In the genomic region with DNA sequence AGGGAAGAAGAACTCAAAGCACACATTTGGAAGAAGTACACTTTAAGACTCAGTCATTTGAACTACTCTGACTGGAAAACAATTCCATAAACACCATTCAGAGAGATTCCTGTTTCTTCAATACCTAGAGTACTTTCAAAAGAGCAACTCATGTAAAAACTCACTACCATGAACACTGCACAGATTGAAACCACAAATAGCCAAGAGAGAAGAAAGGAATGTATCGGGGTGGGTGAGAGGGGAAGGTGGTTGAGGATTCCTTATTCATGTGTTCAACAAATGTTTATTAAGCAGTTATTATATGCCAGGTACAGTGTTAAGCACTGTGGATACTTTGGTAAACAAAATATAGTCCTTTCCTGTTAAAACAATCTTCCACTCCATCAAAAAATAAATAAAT, we compare ENCODE assay signal across 17 cellular contexts.
DNase-seq lines count a peak whose midpoint lies in the region; ATAC-seq and TF ChIP-seq lines count a peak whose summit lies in the region.
"Had no signal": no experiment of that assay in that cellular context is flagged by ENCODE, and none has a peak within 500 bp of the region (broad histone marks: within the 10 kb centered on the region; RNA-seq: fewer than 3 reads in every experiment).

No MANE protein-coding gene starts in this region.

- 77% methylated on average over 1 of the region's 1 CpG for WGBS in hepatocyte (ENCODE audit: low lambda C conversion rate, missing lambda C conversion rate)

- no peak for TF ChIP-seq CTCF in hepatocyte (IDR thresholded peaks at IDR 0.05; ENCODE audit: poor library complexity)

- no peaks in the 10 kb centered on the region for H3K36me3 Mint-ChIP-seq in activated CD4-positive, alpha-beta T cell treated with anti-CD3 and anti-CD28 coated beads, Interleukin-2, amount 10 ng/mL, durations not matched to agents 24 days and 14 days (ENCODE audit: low read depth)

- H3K4me1 ChIP-seq in hepatocyte (ENCODE audit: insufficient read depth) = peaks cover 12% of the 10 kb centered on the region

- no peak overlapping the region for H3K27ac Mint-ChIP-seq in activated CD4-positive, alpha-beta T cell treated with anti-CD3 and anti-CD28 coated beads, Interleukin-2, amount 10 ng/mL, durations not matched to agents 24 days and 14 days
- H3K27ac Mint-ChIP-seq: activated T-cell treated with anti-CD3 and anti-CD28 coated beads, Interleukin-2, amount 50 U/mL, for 24 hours had no signal

- H3K27me3 Mint-ChIP-seq in activated CD4-positive, alpha-beta T cell treated with anti-CD3 and anti-CD28 coated beads, Interleukin-2, amount 10 ng/mL, durations not matched to agents 24 days and 14 days = no peaks in the 10 kb centered on the region
- H3K27me3 Mint-ChIP-seq: activated T-cell treated with anti-CD3 and anti-CD28 coated beads, Interleukin-2, amount 50 U/mL, for 24 hours; naive thymus-derived CD8-positive, alpha-beta T cell had no signal

- H3K27ac ChIP-seq in epithelial cell of prostate (peak overlapping the region; percentile 0), hepatocyte (no peak overlapping the region)
- H3K27ac ChIP-seq: KMS-11, tibial nerve had no signal

- peaks cover 20% of the 10 kb centered on the region for H3K4me1 Mint-ChIP-seq in activated CD4-positive, alpha-beta T cell treated with anti-CD3 and anti-CD28 coated beads, Interleukin-2, amount 10 ng/mL, durations not matched to agents 24 days and 14 days

- H2AFZ ChIP-seq in hepatocyte = no peak overlapping the region

- intact Hi-C loops in activated CD4-positive, alpha-beta T cell treated with anti-CD3 and anti-CD28 coated beads, Interleukin-2, amount 10 ng/mL, durations not matched to agents 24 days and 14 days (cut with micrococcal nuclease) = loop anchor here (5.0 kb wide), 1 partner anchor 62 kb away; the partner anchor contains the start of gene NRIP1

- H3K27me3 ChIP-seq in hepatocyte = no peaks in the 10 kb centered on the region
- H3K27me3 ChIP-seq: tibial nerve had no signal

- no peak overlapping the region for H3K4me3 ChIP-seq in hepatocyte
- H3K4me3 ChIP-seq: tibial nerve had no signal

- peaks cover 96% of the 10 kb centered on the region for H3K79me2 ChIP-seq in hepatocyte

- H3K36me3 ChIP-seq in hepatocyte (replicated peaks; ENCODE audit: insufficient read depth, low read depth) = no peaks in the 10 kb centered on the region
- H3K36me3 ChIP-seq: tibial nerve had no signal

- no peak overlapping the region for H3K4me2 ChIP-seq in hepatocyte
- H3K4me2 ChIP-seq: KMS-11, SK-N-SH had no signal

- no peaks in the 10 kb centered on the region for H3K9me2 ChIP-seq in hepatocyte (replicated peaks; ENCODE audit: insufficient read depth)
- H3K9me2 ChIP-seq: SK-N-SH had no signal

- peaks cover 31% of the 10 kb centered on the region for H4K20me1 ChIP-seq in hepatocyte (ENCODE audit: insufficient read depth, poor library complexity, severe bottlenecking)

- ATAC-seq in GM21390 (IDR thresholded peaks at IDR 0.05; ENCODE audit: unreplicated experiment) = no peak
- ATAC-seq: naive thymus-derived CD8-positive, alpha-beta T cell had no signal

- no peak overlapping the region for H3K4me3 Mint-ChIP-seq in activated CD4-positive, alpha-beta T cell treated with anti-CD3 and anti-CD28 coated beads, Interleukin-2, amount 10 ng/mL, durations not matched to agents 24 days and 14 days
- H3K4me3 Mint-ChIP-seq: activated T-cell treated with anti-CD3 and anti-CD28 coated beads, Interleukin-2, amount 50 U/mL, for 24 hours; naive thymus-derived CD8-positive, alpha-beta T cell had no signal

- no peaks in the 10 kb centered on the region for H3K9me3 Mint-ChIP-seq in activated CD4-positive, alpha-beta T cell treated with anti-CD3 and anti-CD28 coated beads, Interleukin-2, amount 10 ng/mL, durations not matched to agents 24 days and 14 days
- H3K9me3 Mint-ChIP-seq: activated T-cell treated with anti-CD3 and anti-CD28 coated beads, Interleukin-2, amount 50 U/mL, for 24 hours; naive thymus-derived CD8-positive, alpha-beta T cell had no signal

- DNase-seq in AG20443 (ENCODE audit: low spot score) (peak; percentile 42), M059J (ENCODE audit: low read depth) (peak; percentile 67), epithelial cell of prostate (ENCODE audit: low read depth, low spot score) (no peak), myocyte (ENCODE audit: low read depth) (peak; percentile 54), cortex of kidney (lab: John Stamatoyannopoulos, UW) (no peak), hepatocyte (ENCODE audit: low spot score) (no peak)
- DNase-seq in activated CD4-positive, alpha-beta T cell treated with anti-CD3 and anti-CD28 coated beads, Interleukin-2, amount 10 ng/mL, durations not matched to agents 24 days and 14 days = no peak
- DNase-seq: activated T-cell treated with anti-CD3 and anti-CD28 coated beads, Interleukin-2, amount 50 U/mL, for 24 hours; DMS 273 treated with DMSO at 0.1 percent for 48 hours; naive thymus-derived CD8-positive, alpha-beta T cell; NCI-H1436 treated with DMSO at 0.1 percent for 48 hours; NCI-H510A; SK-N-SH; stimulated activated CD4-positive, alpha-beta T cell treated with anti-CD3 and anti-CD28 coated beads, Interleukin-2, amount 100 ng/mL, for 48 hours had no signal

- no peaks in the 10 kb centered on the region for H3K9me3 ChIP-seq in hepatocyte (ENCODE audit: low read depth)
- H3K9me3 ChIP-seq: SK-N-SH, tibial nerve had no signal

Comparison
In these comparisons a context has a peak if more than half of its experiments do, and no peak if none do; other contexts are left out.
1. DNase-seq: peak in AG20443 (single experiment), M059J (single experiment) and myocyte (single experiment); none in epithelial cell of prostate (single experiment), activated CD4-positive, alpha-beta T cell treated with anti-CD3 and anti-CD28 coated beads, Interleukin-2, amount 10 ng/mL, durations not matched to agents 24 days and 14 days (single experiment), cortex of kidney (single experiment) and hepatocyte (single experiment).